Comparison of ENCODE assay signal across 17 cellular contexts in the genomic region with DNA sequence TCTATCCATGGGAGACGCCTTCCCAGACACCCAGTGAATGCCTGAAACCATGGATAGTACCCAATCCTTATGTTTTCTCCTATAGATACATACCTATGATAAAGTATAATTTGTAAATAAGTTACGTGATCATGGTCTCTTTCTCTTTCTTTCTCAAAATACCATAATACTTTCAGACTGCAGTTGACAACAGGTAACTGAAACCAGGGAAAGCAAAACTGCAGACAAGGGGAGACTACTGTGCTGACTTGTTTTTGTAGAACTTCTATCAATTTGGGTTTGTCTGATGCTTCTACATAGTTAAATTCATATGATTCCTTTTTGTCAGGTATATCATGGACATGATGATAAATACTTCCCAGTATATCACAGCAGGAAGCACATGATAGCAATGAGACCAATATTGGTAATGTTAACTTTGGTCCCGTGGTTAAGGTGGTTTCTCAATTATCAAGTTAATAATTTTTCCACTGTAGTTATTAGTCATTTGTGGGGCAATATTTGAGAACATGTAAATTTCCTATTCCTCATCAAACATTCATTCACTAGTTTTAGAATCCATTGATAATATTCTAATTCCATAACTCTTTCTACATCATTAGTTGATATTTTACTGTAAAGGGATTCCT.
"Had no signal": no experiment of that assay in that cellular context is flagged by ENCODE, and none has a peak within 500 bp of the region (broad histone marks: within the 10 kb centered on the region; RNA-seq: fewer than 3 reads in every experiment).

No MANE protein-coding gene starts in this region.

- H3K4me3 Mint-ChIP-seq: activated naive CD4-positive, alpha-beta T cell treated with anti-CD3 and anti-CD28 coated beads, Interleukin-2, amount 10 ng/mL, durations not matched to agents 7 days and 5 days; activated T-helper 17 cell treated with anti-CD3 and anti-CD28 coated beads, Interleukin-2, amount 50 U/mL, for 72 hours; brain; dendritic cell treated with granulocyte-macrophage colony-stimulating factor and Interleukin-4, amounts not matched to agents 40 ng/mL and 50 ng/mL, for 4 days; effector memory CD8-positive, alpha-beta T cell; mesothelial cell of epicardium; neural crest cell; type B pancreatic cell; WTC11 had no signal

- DNase-seq: activated CD4-positive, alpha-beta T cell treated with anti-CD3 and anti-CD28 coated beads for 48 hours; activated naive CD4-positive, alpha-beta T cell treated with anti-CD3 and anti-CD28 coated beads, Interleukin-2, amount 10 ng/mL, durations not matched to agents 7 days and 5 days; activated T-cell treated with anti-CD3 and anti-CD28 coated beads for 4 hours; adrenal gland; effector memory CD8-positive, alpha-beta T cell; hippocampal formation; ovary; stimulated activated CD4-positive, alpha-beta T cell treated with anti-CD3 and anti-CD28 coated beads, Interleukin-2, amount 100 ng/mL, for 48 hours; stimulated activated naive CD4-positive, alpha-beta T cell treated with Interleukin-2 at 50 U/mL for 16 hours had no signal

- H3K27me3 Mint-ChIP-seq: activated naive CD4-positive, alpha-beta T cell treated with anti-CD3 and anti-CD28 coated beads, Interleukin-2, amount 10 ng/mL, durations not matched to agents 7 days and 5 days; brain; dendritic cell treated with granulocyte-macrophage colony-stimulating factor and Interleukin-4, amounts not matched to agents 40 ng/mL and 50 ng/mL, for 4 days; effector memory CD8-positive, alpha-beta T cell; type B pancreatic cell had no signal

- H3K4me1 Mint-ChIP-seq: activated naive CD4-positive, alpha-beta T cell treated with anti-CD3 and anti-CD28 coated beads, Interleukin-2, amount 10 ng/mL, durations not matched to agents 7 days and 5 days; activated T-helper 17 cell treated with anti-CD3 and anti-CD28 coated beads, Interleukin-2, amount 50 U/mL, for 72 hours; brain; mesothelial cell of epicardium; neural crest cell had no signal

- H3K27ac Mint-ChIP-seq: activated naive CD4-positive, alpha-beta T cell treated with anti-CD3 and anti-CD28 coated beads, Interleukin-2, amount 10 ng/mL, durations not matched to agents 7 days and 5 days; activated T-helper 17 cell treated with anti-CD3 and anti-CD28 coated beads, Interleukin-2, amount 50 U/mL, for 72 hours; brain; dendritic cell treated with granulocyte-macrophage colony-stimulating factor and Interleukin-4, amounts not matched to agents 40 ng/mL and 50 ng/mL, for 4 days; effector memory CD8-positive, alpha-beta T cell; mesothelial cell of epicardium; type B pancreatic cell; WTC11 had no signal

- H3K36me3 Mint-ChIP-seq: activated naive CD4-positive, alpha-beta T cell treated with anti-CD3 and anti-CD28 coated beads, Interleukin-2, amount 10 ng/mL, durations not matched to agents 7 days and 5 days; brain; mesothelial cell of epicardium; type B pancreatic cell; WTC11 had no signal

- H3K9me3 Mint-ChIP-seq: activated naive CD4-positive, alpha-beta T cell treated with anti-CD3 and anti-CD28 coated beads, Interleukin-2, amount 10 ng/mL, durations not matched to agents 7 days and 5 days; activated T-helper 17 cell treated with anti-CD3 and anti-CD28 coated beads, Interleukin-2, amount 50 U/mL, for 72 hours; brain; dendritic cell treated with granulocyte-macrophage colony-stimulating factor and Interleukin-4, amounts not matched to agents 40 ng/mL and 50 ng/mL, for 4 days; effector memory CD8-positive, alpha-beta T cell; mesothelial cell of epicardium; neural crest cell; type B pancreatic cell; WTC11 had no signal

- ATAC-seq: activated T-helper 17 cell treated with anti-CD3 and anti-CD28 coated beads, Interleukin-2, amount 50 U/mL, for 72 hours; effector memory CD8-positive, alpha-beta T cell; gastroesophageal sphincter; WTC11 had no signal
